In the genomic region with DNA sequence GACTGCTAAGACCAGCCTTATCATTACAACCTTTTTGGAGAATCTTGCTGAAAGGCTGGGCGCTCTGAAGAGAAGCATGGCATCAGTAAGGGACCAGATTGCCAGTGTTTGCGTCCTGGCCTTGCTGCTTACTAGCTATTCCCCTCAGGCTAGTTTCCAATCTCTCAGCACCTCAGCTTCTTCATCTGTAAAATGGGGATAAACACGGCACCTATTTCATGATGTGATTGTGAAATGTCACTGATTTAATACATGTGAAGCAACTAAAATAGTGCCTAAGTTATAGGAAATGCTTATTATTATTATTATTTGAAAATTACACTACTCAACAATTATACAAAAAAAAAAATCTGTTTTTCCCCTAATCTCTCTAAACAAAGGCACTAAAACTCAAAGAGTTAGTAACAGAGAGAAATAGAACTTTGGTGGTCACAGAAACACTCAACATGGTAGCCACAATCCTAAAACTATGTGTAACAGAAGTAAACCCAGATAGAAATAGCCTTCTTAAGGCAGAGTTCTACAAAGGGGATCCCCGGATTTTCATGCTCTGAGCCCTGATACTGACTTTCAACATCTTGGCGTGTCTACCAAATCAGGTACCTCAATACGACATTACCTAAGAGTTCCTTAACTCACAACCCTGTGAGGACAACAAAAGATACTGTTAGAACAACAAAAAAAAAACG, we compare ENCODE assay signal across 10 cellular contexts.
DNase-seq lines count a peak whose midpoint lies in the region; ATAC-seq, FAIRE-seq and TF ChIP-seq lines count a peak whose summit lies in the region.
"Had no signal": no experiment of that assay in that cellular context is flagged by ENCODE, and none has a peak within 500 bp of the region (broad histone marks: within the 10 kb centered on the region; RNA-seq: fewer than 3 reads in every experiment).

No MANE protein-coding gene starts in this region.

- H3K27me3 Mint-ChIP-seq in activated CD8-positive, alpha-beta T cell treated with anti-CD3 and anti-CD28 coated beads for 36 hours, result no peaks in the 10 kb centered on the region
- peaks cover 8% of the 10 kb centered on the region for H3K27me3 Mint-ChIP-seq in stimulated activated naive CD8-positive, alpha-beta T cell treated with anti-CD3 and anti-CD28 coated beads, Interleukin-15, amount 100 ng/mL, for 72 hours

- H3K9ac ChIP-seq in HepG2 (ENCODE audit: insufficient read depth, low read depth, low read length), result no peak overlapping the region

- in situ Hi-C loops in HepG2 (cut with HindIII; ENCODE audit: extremely low pct_ligation_motif_present, low pct_unique_long_range_greater_than_20kb), result no loop called here

- BruUV-seq in HepG2 (replicated peaks; lab: Mats Ljungman, UMichigan), result no TSS peak

- peak overlapping the region; percentile 9 for H3K4me3 Mint-ChIP-seq in activated CD8-positive, alpha-beta T cell treated with anti-CD3 and anti-CD28 coated beads for 36 hours
- peak overlapping the region; percentile 30 to 42 for H3K4me3 Mint-ChIP-seq in stimulated activated naive CD8-positive, alpha-beta T cell treated with anti-CD3 and anti-CD28 coated beads, Interleukin-15, amount 100 ng/mL, for 72 hours

- no peak for FAIRE-seq in HepG2 (lab: Jason Lieb, UNC)
- FAIRE-seq: colon had no signal

- H3K36me3 Mint-ChIP-seq in activated CD8-positive, alpha-beta T cell treated with anti-CD3 and anti-CD28 coated beads for 36 hours (ENCODE audit: low read depth), result no peaks in the 10 kb centered on the region
- H3K36me3 Mint-ChIP-seq: IgD-negative memory B cell had no signal

- H3K9me3 ChIP-seq in HepG2 (ENCODE audit: low read length) (no peaks in the 10 kb centered on the region), right lobe of liver (no peaks in the 10 kb centered on the region)

- H3K27me3 ChIP-seq in HepG2 (ENCODE audit: control insufficient read depth in 1 of 2, insufficient read depth in 2 of 2, low read length in 2 of 2) (no peaks in the 10 kb centered on the region), right lobe of liver (no peaks in the 10 kb centered on the region)

- no peak for TF ChIP-seq CTCF in HepG2 (CRISPR knock-in tag; IDR thresholded peaks at IDR 0.05)
- no peak for TF ChIP-seq CTCF in right lobe of liver (IDR thresholded peaks at IDR 0.05)
- no peak for TF ChIP-seq CTCF in activated CD8-positive, alpha-beta T cell treated with anti-CD3 and anti-CD28 coated beads for 36 hours (IDR thresholded peaks at IDR 0.05)

- peaks cover 32% of the 10 kb centered on the region for H3K4me1 Mint-ChIP-seq in activated CD8-positive, alpha-beta T cell treated with anti-CD3 and anti-CD28 coated beads for 36 hours (ENCODE audit: low read depth)
- H3K4me1 Mint-ChIP-seq in stimulated activated naive CD8-positive, alpha-beta T cell treated with anti-CD3 and anti-CD28 coated beads, Interleukin-15, amount 100 ng/mL, for 72 hours, result peaks cover 38% of the 10 kb centered on the region

- H3K4me1 ChIP-seq in HepG2 (ENCODE audit: insufficient read depth, low read length), result peaks cover 87% of the 10 kb centered on the region
- peaks cover 0 to 43% (median 10%) of the 10 kb centered on the region in 4 donors for H3K4me1 ChIP-seq in right lobe of liver

- DNase-seq in HepG2 (ENCODE audit: low spot score) (no peak), right lobe of liver (no peak), NCI-H510A (lab: John Stamatoyannopoulos, UW) (no peak), NCI-H1048 (lab: John Stamatoyannopoulos, UW) (no peak)
- no peak for DNase-seq in activated CD8-positive, alpha-beta T cell treated with anti-CD3 and anti-CD28 coated beads for 36 hours
- DNase-seq in stimulated activated naive CD8-positive, alpha-beta T cell treated with anti-CD3 and anti-CD28 coated beads, Interleukin-15, amount 100 ng/mL, for 72 hours, result peak in 1 of 2 donors; percentile 26

- no peak for TF ChIP-seq EP300 in HepG2 (IDR thresholded peaks at IDR 0.05; ENCODE audit: low read depth in 2 of 2, low read length in 2 of 2)
- no peak for TF ChIP-seq EP300 in HepG2 (CRISPR knock-in tag; IDR thresholded peaks at IDR 0.05; ENCODE audit: borderline replicate concordance)

- WGBS in HepG2 (ENCODE audit: low lambda C conversion rate), result 96% methylated on average over 7 of the region's 7 CpGs
- WGBS in right lobe of liver (ENCODE audit: insufficient coverage, low coverage, low lambda C conversion rate, missing lambda C conversion rate), result 81% methylated on average over 7 of the region's 7 CpGs

- ATAC-seq in HepG2 (no peak), right lobe of liver (no peak), HG02798 (IDR thresholded peaks at IDR 0.05; ENCODE audit: poor library complexity, unreplicated experiment) (peak; percentile 24), HG03139 (IDR thresholded peaks at IDR 0.05; ENCODE audit: unreplicated experiment) (no peak)
- peak; percentile 9 for ATAC-seq in activated CD8-positive, alpha-beta T cell treated with anti-CD3 and anti-CD28 coated beads for 36 hours
- ATAC-seq in stimulated activated naive CD8-positive, alpha-beta T cell treated with anti-CD3 and anti-CD28 coated beads, Interleukin-15, amount 100 ng/mL, for 72 hours, result peak; percentile 69

- H2AFZ ChIP-seq in HepG2 (ENCODE audit: low read length), result no peak overlapping the region

- POLR2A ChIA-PET in HepG2 (lab: Yijun Ruan, JAX), result no interaction called here
- POLR2A ChIA-PET in activated CD8-positive, alpha-beta T cell treated with anti-CD3 and anti-CD28 coated beads for 36 hours (lab: Charles Lee), result no interaction called here

- H3K36me3 ChIP-seq in HepG2 (replicated peaks in 1 of 2; ENCODE audit: control insufficient read depth in 1 of 2, insufficient read depth in 2 of 2, low read length in 2 of 2), result no peaks in the 10 kb centered on the region
- H3K36me3 ChIP-seq in right lobe of liver, result no peaks in the 10 kb centered on the region

- no peaks in the 10 kb centered on the region for H3K9me3 Mint-ChIP-seq in activated CD8-positive, alpha-beta T cell treated with anti-CD3 and anti-CD28 coated beads for 36 hours
- no peaks in the 10 kb centered on the region for H3K9me3 Mint-ChIP-seq in stimulated activated naive CD8-positive, alpha-beta T cell treated with anti-CD3 and anti-CD28 coated beads, Interleukin-15, amount 100 ng/mL, for 72 hours
- H3K9me3 Mint-ChIP-seq: IgD-negative memory B cell had no signal

- H3K79me2 ChIP-seq in HepG2 (ENCODE audit: insufficient read depth, low read length), result no peaks in the 10 kb centered on the region

- no peak for TF ChIP-seq POLR2A in HepG2 (IDR thresholded peaks at IDR 0.05; ENCODE audit: insufficient read depth in 1 of 2, low read depth in 2 of 2, low read length in 2 of 2)
- TF ChIP-seq POLR2A in right lobe of liver (IDR thresholded peaks at IDR 0.05), result no peak

- CTCF ChIA-PET in HepG2 (lab: Yijun Ruan, JAX; ENCODE audit: low intra/inter-chr PET ratio, low total read pairs), result no interaction called here
- CTCF ChIA-PET in activated CD8-positive, alpha-beta T cell treated with anti-CD3 and anti-CD28 coated beads for 36 hours (lab: Charles Lee), result no interaction called here

- no peak overlapping the region for H3K4me2 ChIP-seq in HepG2 (ENCODE audit: low read depth, low read length)

- no peak for TF ChIP-seq RAD21 in HepG2 (CRISPR knock-in tag; IDR thresholded peaks at IDR 0.05)

- peak overlapping the region; percentile 10 for H3K27ac ChIP-seq in HepG2 (ENCODE audit: extremely low read length, insufficient read depth, low read length)
- no peak overlapping the region for H3K27ac ChIP-seq in right lobe of liver

- H4K20me1 ChIP-seq in HepG2 (ENCODE audit: insufficient read depth, low read length), result no peaks in the 10 kb centered on the region

- intact Hi-C loops in HepG2 (cut with micrococcal nuclease; ENCODE audit: unreplicated experiment), result no loop called here
- intact Hi-C loops in right lobe of liver (cut with DNase I), result no loop called here
- intact Hi-C loops in activated CD8-positive, alpha-beta T cell treated with anti-CD3 and anti-CD28 coated beads for 36 hours (cut with micrococcal nuclease), result loop anchor here (2.0 kb wide), 1 partner anchor 60 kb away; no protein-coding TSS in a partner anchor

- peak overlapping the region; percentile 53 for H3K27ac Mint-ChIP-seq in activated CD8-positive, alpha-beta T cell treated with anti-CD3 and anti-CD28 coated beads for 36 hours
- peak overlapping the region in 1 of 2 donors; percentile 79 for H3K27ac Mint-ChIP-seq in stimulated activated naive CD8-positive, alpha-beta T cell treated with anti-CD3 and anti-CD28 coated beads, Interleukin-15, amount 100 ng/mL, for 72 hours

- no peak overlapping the region for H3K4me3 ChIP-seq in HepG2 (replicated peaks in 1 of 3; ENCODE audit: insufficient read depth in 1 of 3, low read depth in 2 of 3, low read length in 3 of 3)
- no peak overlapping the region for H3K4me3 ChIP-seq in right lobe of liver

TF ChIP-seq in HepG2, 621 proteins besides CTCF, POLR2A, EP300 and RAD21:
- peak; percentile 73 for TF ChIP-seq ZNF629 (CRISPR knock-in tag; conservative IDR thresholded peaks at IDR 0.05)
- TF ChIP-seq, protein P1, sequence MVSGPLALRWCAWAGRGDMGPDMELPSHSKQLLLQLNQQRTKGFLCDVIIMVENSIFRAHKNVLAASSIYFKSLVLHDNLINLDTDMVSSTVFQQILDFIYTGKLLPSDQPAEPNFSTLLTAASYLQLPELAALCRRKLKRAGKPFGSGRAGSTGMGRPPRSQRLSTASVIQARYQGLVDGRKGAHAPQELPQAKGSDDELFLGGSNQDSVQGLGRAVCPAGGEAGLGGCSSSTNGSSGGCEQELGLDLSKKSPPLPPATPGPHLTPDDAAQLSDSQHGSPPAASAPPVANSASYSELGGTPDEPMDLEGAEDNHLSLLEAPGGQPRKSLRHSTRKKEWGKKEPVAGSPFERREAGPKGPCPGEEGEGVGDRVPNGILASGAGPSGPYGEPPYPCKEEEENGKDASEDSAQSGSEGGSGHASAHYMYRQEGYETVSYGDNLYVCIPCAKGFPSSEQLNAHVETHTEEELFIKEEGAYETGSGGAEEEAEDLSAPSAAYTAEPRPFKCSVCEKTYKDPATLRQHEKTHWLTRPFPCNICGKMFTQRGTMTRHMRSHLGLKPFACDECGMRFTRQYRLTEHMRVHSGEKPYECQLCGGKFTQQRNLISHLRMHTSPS (CRISPR knock-in tag; IDR thresholded peaks at IDR 0.05; ENCODE audit: low read depth), result no peak
- TF ChIP-seq CEBPB (IDR thresholded peaks at IDR 0.05; ENCODE audit: borderline replicate concordance, low read depth, low read length), result peak; percentile 46; the same call in 1 of the 2 replicates
- no peak for TF ChIP-seq ZNF547 (CRISPR knock-in tag; IDR thresholded peaks at IDR 0.05)

Comparison
In these comparisons a context has a peak if more than half of its experiments do, and no peak if none do; other contexts are left out.
1. ATAC-seq: peak in HG02798 (single experiment), activated CD8-positive, alpha-beta T cell treated with anti-CD3 and anti-CD28 coated beads for 36 hours (single experiment) and stimulated activated naive CD8-positive, alpha-beta T cell treated with anti-CD3 and anti-CD28 coated beads, Interleukin-15, amount 100 ng/mL, for 72 hours (single experiment); none in HepG2 (single experiment), right lobe of liver (0 of 4) and HG03139 (single experiment).